Comparison of ENCODE assay signal across 16 cellular contexts in the genomic region with DNA sequence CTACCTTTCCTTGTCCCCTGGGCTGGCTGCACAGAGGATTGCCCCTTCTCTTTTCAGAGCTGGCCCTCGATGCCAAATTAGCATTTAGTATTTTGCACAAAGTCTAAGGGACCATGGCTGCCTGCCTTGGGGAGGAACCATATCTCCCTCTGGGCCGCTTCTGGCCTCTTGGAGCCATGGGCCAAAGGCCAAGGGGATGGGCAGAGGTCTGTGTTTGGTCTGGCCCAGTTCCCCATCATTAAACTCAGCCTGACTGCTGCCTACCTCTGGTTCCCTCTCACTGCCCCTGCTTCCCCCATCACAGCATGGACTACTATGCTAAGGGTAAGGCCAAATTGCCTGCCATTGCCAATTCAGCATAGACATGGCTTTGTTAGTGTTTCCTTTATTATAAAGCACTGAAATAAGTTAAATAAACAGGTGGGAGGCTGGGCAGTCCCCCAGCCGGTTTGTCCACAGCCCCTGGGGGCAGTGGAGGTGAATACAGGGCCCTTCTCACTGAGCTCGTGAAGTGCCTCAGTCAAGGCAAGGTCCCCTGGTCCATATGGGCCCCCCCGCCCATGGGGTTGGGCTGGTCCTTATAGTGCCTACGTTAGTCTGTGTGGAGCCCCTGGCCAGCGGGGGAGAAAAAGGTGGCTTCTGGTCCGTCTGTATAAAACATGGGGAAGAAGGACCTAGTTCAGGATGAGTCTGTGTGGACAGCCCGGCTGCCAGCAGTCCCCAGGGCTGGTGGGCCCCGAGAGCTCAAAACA. TPM values are rescaled to one million over a fixed set of nuclear protein-coding genes. Genes with fewer than 3 reads are reported as not detected.
DNase-seq lines count a peak whose midpoint lies in the region; ATAC-seq, FAIRE-seq and TF ChIP-seq lines count a peak whose summit lies in the region.
"Had no signal": no experiment of that assay in that cellular context is flagged by ENCODE, and none has a peak within 500 bp of the region (broad histone marks: within the 10 kb centered on the region; RNA-seq: fewer than 3 reads in every experiment).

No MANE protein-coding gene starts in this region.

- no TSS peak for BruUV-seq in HepG2 (replicated peaks; lab: Mats Ljungman, UMichigan)

- DNase-seq in activated naive CD4-positive, alpha-beta T cell treated with anti-CD3 and anti-CD28 coated beads, Interleukin-2, amount 50 U/mL, for 72 hours (ENCODE audit: low spot score in 2 of 2), result no peak
- no peak for DNase-seq in activated naive CD4-positive, alpha-beta T cell treated with Interleukin-2 at 50 U/mL for 16 hours
- no peak for DNase-seq in SK-N-SH
- DNase-seq in HepG2 (ENCODE audit: low spot score), result no peak
- no peak for DNase-seq in type B pancreatic cell (ENCODE audit: extremely low spot score, unreplicated experiment)
- no peak for DNase-seq in heart right ventricle
- DNase-seq: ACHN; CD4-positive, CD25-positive, alpha-beta regulatory T cell; IMR-90; NCI-H1436 treated with DMSO at 0.1 percent for 48 hours; NCI-H524 treated with DMSO at 0.1 percent for 48 hours; stimulated activated CD4-positive, alpha-beta T cell treated with anti-CD3 and anti-CD28 coated beads, Interleukin-12 subunit alpha, Interleukin-12 subunit beta, amount 100 ng/mL, for 4 hours; uterus had no signal

- H3K4me3 ChIP-seq in SK-N-SH (ENCODE audit: low read depth in 2 of 2, low read length in 1 of 2) (no peak overlapping the region), HepG2 (replicated peaks in 1 of 3; ENCODE audit: insufficient read depth in 1 of 3, low read depth in 2 of 3, low read length in 3 of 3) (no peak overlapping the region), heart right ventricle (no peak overlapping the region)
- H3K4me3 ChIP-seq: uterus had no signal

- in situ Hi-C loops in HepG2 (cut with HindIII; ENCODE audit: extremely low pct_ligation_motif_present, low pct_unique_long_range_greater_than_20kb), result no loop called here

- H2AFZ ChIP-seq in SK-N-SH (ENCODE audit: low read depth) (no peak overlapping the region), HepG2 (ENCODE audit: low read length) (no peak overlapping the region)

- no peak for FAIRE-seq in HepG2 (lab: Jason Lieb, UNC)

- H3K27me3 ChIP-seq in SK-N-SH (ENCODE audit: insufficient read depth) (no peaks in the 10 kb centered on the region), HepG2 (ENCODE audit: control insufficient read depth in 1 of 2, insufficient read depth in 2 of 2, low read length in 2 of 2) (no peaks in the 10 kb centered on the region), heart right ventricle (no peaks in the 10 kb centered on the region)
- H3K27me3 ChIP-seq: uterus had no signal

- H3K9ac ChIP-seq in SK-N-SH, result no peak overlapping the region
- H3K9ac ChIP-seq in HepG2 (ENCODE audit: insufficient read depth, low read depth, low read length), result no peak overlapping the region

- peak overlapping the region; percentile 75 for H3K4me3 Mint-ChIP-seq in type B pancreatic cell
- H3K4me3 Mint-ChIP-seq: activated T-helper 17 cell treated with anti-CD3 and anti-CD28 coated beads, Interleukin-2, amount 50 U/mL, for 72 hours had no signal

- peak overlapping the region; percentile 65 to 98 for H3K27ac Mint-ChIP-seq in activated naive CD4-positive, alpha-beta T cell treated with anti-CD3 and anti-CD28 coated beads, Interleukin-2, amount 50 U/mL, for 72 hours
- no peak overlapping the region for H3K27ac Mint-ChIP-seq in type B pancreatic cell
- H3K27ac Mint-ChIP-seq: activated T-helper 17 cell treated with anti-CD3 and anti-CD28 coated beads, Interleukin-2, amount 50 U/mL, for 72 hours had no signal

- TF ChIP-seq EP300 in SK-N-SH (IDR thresholded peaks at IDR 0.05; ENCODE audit: borderline replicate concordance in 1 of 2, low read depth in 1 of 2, low read length in 1 of 2), result no peak
- TF ChIP-seq EP300 in HepG2 (IDR thresholded peaks at IDR 0.05; ENCODE audit: low read depth in 2 of 2, low read length in 2 of 2), result no peak
- no peak for TF ChIP-seq EP300 in HepG2 (CRISPR knock-in tag; IDR thresholded peaks at IDR 0.05; ENCODE audit: borderline replicate concordance)

- intact Hi-C loops in HepG2 (cut with micrococcal nuclease; ENCODE audit: unreplicated experiment) (loop anchor here (10.0 kb wide), 1 partner anchor 122 kb away; no protein-coding TSS in a partner anchor), heart right ventricle (cut with DNase I) (loop anchor here in 1 of 10 donors (10.0 kb wide), 1 partner anchor 602 kb away; no protein-coding TSS in a partner anchor)

- no peaks in the 10 kb centered on the region for H3K9me2 ChIP-seq in SK-N-SH

- CTCF ChIA-PET in SK-N-SH (lab: Yijun Ruan, JAX) (interaction anchor here (5.7 kb wide), 1 partner anchor 31 kb away, joined by 28 read pairs; the partner anchor contains the start of gene PPM1G), HepG2 (lab: Yijun Ruan, JAX; ENCODE audit: low intra/inter-chr PET ratio, low total read pairs) (no interaction called here)

- H3K27ac ChIP-seq in SK-N-SH (ENCODE audit: low read depth in 2 of 2, low read length in 1 of 2) (0 out of 4 replicates have a peak overlapping the region, but pooled peaks of 1 of the 2 experiments have one; percentile 39), HepG2 (ENCODE audit: extremely low read length, insufficient read depth, low read length) (no peak overlapping the region), heart right ventricle (no peak overlapping the region)
- H3K27ac ChIP-seq: uterus had no signal

- no peaks in the 10 kb centered on the region for H3K27me3 Mint-ChIP-seq in type B pancreatic cell
- H3K27me3 Mint-ChIP-seq: activated T-helper 17 cell treated with anti-CD3 and anti-CD28 coated beads, Interleukin-2, amount 50 U/mL, for 72 hours; CD4-positive, CD25-positive, alpha-beta regulatory T cell had no signal

- H3K79me2 ChIP-seq in SK-N-SH (ENCODE audit: insufficient read depth) (peaks cover 60% of the 10 kb centered on the region), HepG2 (ENCODE audit: insufficient read depth, low read length) (peaks cover 16% of the 10 kb centered on the region)

- H3K9me3 ChIP-seq in SK-N-SH (no peaks in the 10 kb centered on the region), HepG2 (ENCODE audit: low read length) (no peaks in the 10 kb centered on the region), heart right ventricle (no peaks in the 10 kb centered on the region)
- H3K9me3 ChIP-seq: uterus had no signal

- peaks cover 31 to 33% of the 10 kb centered on the region in 2 donors for H3K36me3 Mint-ChIP-seq in activated naive CD4-positive, alpha-beta T cell treated with anti-CD3 and anti-CD28 coated beads, Interleukin-2, amount 50 U/mL, for 72 hours
- peaks cover 23% of the 10 kb centered on the region for H3K36me3 Mint-ChIP-seq in type B pancreatic cell

- H3K4me2 ChIP-seq in SK-N-SH (no peak overlapping the region), HepG2 (ENCODE audit: low read depth, low read length) (no peak overlapping the region)

- TF ChIP-seq CTCF in SK-N-SH (IDR thresholded peaks at IDR 0.05) (no peak), HepG2 (CRISPR knock-in tag; IDR thresholded peaks at IDR 0.05) (no peak), type B pancreatic cell (conservative IDR thresholded peaks at IDR 0.05) (no peak), heart right ventricle (IDR thresholded peaks at IDR 0.05) (no peak)

- no peaks in the 10 kb centered on the region for H3K9me3 Mint-ChIP-seq in activated naive CD4-positive, alpha-beta T cell treated with anti-CD3 and anti-CD28 coated beads, Interleukin-2, amount 50 U/mL, for 72 hours
- no peaks in the 10 kb centered on the region for H3K9me3 Mint-ChIP-seq in type B pancreatic cell
- H3K9me3 Mint-ChIP-seq: activated T-helper 17 cell treated with anti-CD3 and anti-CD28 coated beads, Interleukin-2, amount 50 U/mL, for 72 hours; CD4-positive, CD25-positive, alpha-beta regulatory T cell had no signal

- POLR2A ChIA-PET in SK-N-SH (lab: Yijun Ruan, JAX), result interaction anchor here (1.2 kb wide), 1 partner anchor 20 kb away, joined by 5 read pairs; the partner anchor contains the start of gene GTF3C2
- POLR2A ChIA-PET in HepG2 (lab: Yijun Ruan, JAX), result interaction anchor here (1.2 to 5.1 kb wide), 4 partner anchors 13 to 119 kb away, joined by 3 to 34 read pairs (median 16); partner anchors contain the start of genes MPV17 and PPM1G

- ATAC-seq in activated naive CD4-positive, alpha-beta T cell treated with anti-CD3 and anti-CD28 coated beads, Interleukin-2, amount 50 U/mL, for 72 hours, result no peak
- ATAC-seq in HepG2 (no peak), HG03025 (IDR thresholded peaks at IDR 0.05; ENCODE audit: low FRiP score, unreplicated experiment) (no peak), HG02588 (IDR thresholded peaks at IDR 0.05; ENCODE audit: unreplicated experiment) (no peak), heart right ventricle (no peak)
- ATAC-seq: activated T-helper 17 cell treated with anti-CD3 and anti-CD28 coated beads, Interleukin-2, amount 50 U/mL, for 72 hours had no signal

- peaks cover 32% of the 10 kb centered on the region for H3K4me1 Mint-ChIP-seq in type B pancreatic cell (ENCODE audit: unreplicated experiment)

- no peak for TF ChIP-seq RAD21 in SK-N-SH (IDR thresholded peaks at IDR 0.05; ENCODE audit: low read length)
- no peak for TF ChIP-seq RAD21 in HepG2 (CRISPR knock-in tag; IDR thresholded peaks at IDR 0.05)

- 82% methylated on average over 10 of the region's 10 CpGs for WGBS in SK-N-SH (ENCODE audit: low lambda C conversion rate)
- 82% methylated on average over 8 of the region's 10 CpGs for WGBS in HepG2 (ENCODE audit: low lambda C conversion rate)
- 65 to 72% methylated on average over 10 of the region's 10 CpGs for WGBS in heart right ventricle, 2 donors

- H3F3A ChIP-seq in SK-N-SH (replicated peaks; ENCODE audit: insufficient read depth), result peaks cover 20% of the 10 kb centered on the region

- H3K4me1 ChIP-seq in SK-N-SH (ENCODE audit: control insufficient read depth in 1 of 2, insufficient read depth in 2 of 2, low read depth in 1 of 2, low read length in 1 of 2), result peaks cover 20 to 59% of the 10 kb centered on the region in 2 experiments; a peak in 3 of 4 replicates
- H3K4me1 ChIP-seq in HepG2 (ENCODE audit: insufficient read depth, low read length), result peaks cover 39% of the 10 kb centered on the region
- H3K4me1 ChIP-seq in heart right ventricle, result peaks cover 5 to 45% (median 25%) of the 10 kb centered on the region in 9 donors

- peaks cover 4% of the 10 kb centered on the region for H4K20me1 ChIP-seq in SK-N-SH (ENCODE audit: insufficient read depth)
- peaks cover 3% of the 10 kb centered on the region for H4K20me1 ChIP-seq in HepG2 (ENCODE audit: insufficient read depth, low read length)

- TF ChIP-seq POLR2A in HepG2 (IDR thresholded peaks at IDR 0.05; ENCODE audit: insufficient read depth in 1 of 2, low read depth in 2 of 2, low read length in 2 of 2), result no peak; a peak in 2 of 4 replicates

- H3K36me3 ChIP-seq in SK-N-SH (replicated peaks in 1 of 2; ENCODE audit: control insufficient read depth in 1 of 2, insufficient read depth in 2 of 2, low read length in 1 of 2), result peaks cover 52 to 82% of the 10 kb centered on the region in 2 experiments
- H3K36me3 ChIP-seq in HepG2 (replicated peaks in 1 of 2; ENCODE audit: control insufficient read depth in 1 of 2, insufficient read depth in 2 of 2, low read length in 2 of 2), result peaks cover 43 to 72% of the 10 kb centered on the region in 2 experiments
- H3K36me3 ChIP-seq in heart right ventricle, result peaks cover 0 to 79% (median 54%) of the 10 kb centered on the region in 9 donors
- H3K36me3 ChIP-seq: uterus had no signal

RNA-seq across cellular contexts. Expression of gene ZNF513, which starts 3.5 kb away (rescaled TPM):
- 10 to 100 TPM; 10.7 to 12.4 TPM for total RNA-seq in activated naive CD4-positive, alpha-beta T cell treated with anti-CD3 and anti-CD28 coated beads, Interleukin-2, amount 50 U/mL, for 72 hours
- polyA plus RNA-seq in SK-N-SH (2012; rRNA removed) (53.8 and 63.7 TPM in 2 replicates), HepG2 (2011; rRNA removed) (6.3 and 10.9 TPM in 2 replicates), heart right ventricle (10 to 100 TPM; 12.6 to 15.4 TPM)
- 24.6 and 31.8 TPM in 2 replicates for polyA plus RNA-seq in SK-N-SH (2012; cell fraction: cytosol; rRNA removed)
- polyA plus RNA-seq in SK-N-SH (2012; cell fraction: nucleus; rRNA removed), result 195 and 213 TPM in 2 replicates
- total RNA-seq in HepG2 (2016; rRNA removed; fragmentation: Illumina TruSeq; extraction: Trizol) (2.4 and 4.9 TPM in 2 replicates), type B pancreatic cell (ENCODE audit: low replicate concordance) (25.3 and 25.9 TPM in 2 replicates), heart right ventricle (10 to 100 TPM in 1 of 10 donors, 1 to 10 TPM in 9; 4.5 to 11.5 (median 6.8) TPM)
- total RNA-seq in HepG2 (2016; cell fraction: cytosol; rRNA removed; fragmentation: Illumina TruSeq; extraction: Trizol; ENCODE audit: low read depth), result 2.0 and 2.5 TPM in 2 replicates
- total RNA-seq in HepG2 (2016; cell fraction: insoluble cytoplasmic fraction; rRNA removed; fragmentation: Illumina TruSeq; extraction: Trizol), result 2.5 and 5.0 TPM in 2 replicates
- total RNA-seq in HepG2 (2016; cell fraction: membrane; rRNA removed; fragmentation: Illumina TruSeq; extraction: Trizol), result 4.0 and 4.3 TPM in 2 replicates
- 5.5 and 6.1 TPM in 2 replicates for total RNA-seq in HepG2 (2016; cell fraction: nucleus; rRNA removed; fragmentation: Illumina TruSeq; extraction: Trizol)
- polyA plus RNA-seq in HepG2 (2011; cell fraction: cytosol; rRNA removed), result 5.5 and 8.5 TPM in 2 replicates
- polyA plus RNA-seq in HepG2 (2011; cell fraction: nucleus; rRNA removed), result 44.0 and 47.8 TPM in 2 replicates
- 3.9 and 6.3 TPM in 2 replicates for polyA plus RNA-seq in HepG2 (2012)
- 2.7 and 2.9 TPM in 2 replicates for polyA plus RNA-seq in HepG2 (2016; cell fraction: cytosol; fragmentation: Illumina TruSeq; extraction: Trizol; ENCODE audit: low read depth)
- 3.5 and 4.5 TPM in 2 replicates for polyA plus RNA-seq in HepG2 (2016; cell fraction: insoluble cytoplasmic fraction; fragmentation: Illumina TruSeq; extraction: Trizol; ENCODE audit: low read depth)
- 4.8 TPM in 2 replicates for polyA plus RNA-seq in HepG2 (2016; cell fraction: membrane; fragmentation: Illumina TruSeq; extraction: Trizol; ENCODE audit: low read depth)
- 20.6 TPM in 2 replicates for polyA plus RNA-seq in HepG2 (2016; cell fraction: nucleus; fragmentation: Illumina TruSeq; extraction: Trizol; ENCODE audit: insufficient read depth, low read depth)
- polyA minus RNA-seq in HepG2 (2011; rRNA and poly(A)+ RNA removed; ENCODE audit: low replicate concordance), result 4.6 and 10.2 TPM in 2 replicates
- polyA minus RNA-seq in HepG2 (2011; cell fraction: cytosol; rRNA and poly(A)+ RNA removed), result 1.6 and 3.3 TPM in 2 replicates
- 4.9 and 5.1 TPM in 2 replicates for polyA minus RNA-seq in HepG2 (2011; cell fraction: nucleus; rRNA and poly(A)+ RNA removed)

RNA-seq across cellular contexts. Expression of gene SNX17, which starts 6.6 kb away (rescaled TPM):
- total RNA-seq in activated naive CD4-positive, alpha-beta T cell treated with anti-CD3 and anti-CD28 coated beads, Interleukin-2, amount 50 U/mL, for 72 hours, result 10 to 100 TPM; 56.4 to 82.1 TPM
- polyA plus RNA-seq in SK-N-SH (2012; rRNA removed), result 128 and 145 TPM in 2 replicates
- polyA plus RNA-seq in SK-N-SH (2012; cell fraction: cytosol; rRNA removed), result 103 and 135 TPM in 2 replicates
- polyA plus RNA-seq in SK-N-SH (2012; cell fraction: nucleus; rRNA removed), result 150 and 153 TPM in 2 replicates
- 94.9 and 109 TPM in 2 replicates for total RNA-seq in HepG2 (2016; rRNA removed; fragmentation: Illumina TruSeq; extraction: Trizol)
- 42.7 and 45.6 TPM in 2 replicates for total RNA-seq in HepG2 (2016; cell fraction: cytosol; rRNA removed; fragmentation: Illumina TruSeq; extraction: Trizol; ENCODE audit: low read depth)
- total RNA-seq in HepG2 (2016; cell fraction: insoluble cytoplasmic fraction; rRNA removed; fragmentation: Illumina TruSeq; extraction: Trizol), result 98.2 and 110 TPM in 2 replicates
- total RNA-seq in HepG2 (2016; cell fraction: membrane; rRNA removed; fragmentation: Illumina TruSeq; extraction: Trizol), result 56.0 and 66.0 TPM in 2 replicates
- 70.1 and 82.3 TPM in 2 replicates for total RNA-seq in HepG2 (2016; cell fraction: nucleus; rRNA removed; fragmentation: Illumina TruSeq; extraction: Trizol)
- 75.0 and 88.4 TPM in 2 replicates for polyA plus RNA-seq in HepG2 (2011; rRNA removed)
- polyA plus RNA-seq in HepG2 (2011; cell fraction: cytosol; rRNA removed), result 86.7 and 102 TPM in 2 replicates
- 125 TPM in 2 replicates for polyA plus RNA-seq in HepG2 (2011; cell fraction: nucleus; rRNA removed)
- polyA plus RNA-seq in HepG2 (2012), result 71.1 and 79.5 TPM in 2 replicates
- 19.3 and 23.5 TPM in 2 replicates for polyA plus RNA-seq in HepG2 (2016; cell fraction: cytosol; fragmentation: Illumina TruSeq; extraction: Trizol; ENCODE audit: low read depth)
- 82.7 and 86.8 TPM in 2 replicates for polyA plus RNA-seq in HepG2 (2016; cell fraction: insoluble cytoplasmic fraction; fragmentation: Illumina TruSeq; extraction: Trizol; ENCODE audit: low read depth)
- polyA plus RNA-seq in HepG2 (2016; cell fraction: membrane; fragmentation: Illumina TruSeq; extraction: Trizol; ENCODE audit: low read depth), result 39.6 and 42.3 TPM in 2 replicates
- polyA plus RNA-seq in HepG2 (2016; cell fraction: nucleus; fragmentation: Illumina TruSeq; extraction: Trizol; ENCODE audit: insufficient read depth, low read depth), result 97.5 and 97.9 TPM in 2 replicates
- polyA minus RNA-seq in HepG2 (2011; rRNA and poly(A)+ RNA removed; ENCODE audit: low replicate concordance), result 92.8 and 112 TPM in 2 replicates
- polyA minus RNA-seq in HepG2 (2011; cell fraction: cytosol; rRNA and poly(A)+ RNA removed), result 58.3 and 61.2 TPM in 2 replicates
- polyA minus RNA-seq in HepG2 (2011; cell fraction: nucleus; rRNA and poly(A)+ RNA removed), result 97.5 and 98.0 TPM in 2 replicates
- total RNA-seq in type B pancreatic cell (ENCODE audit: low replicate concordance), result 74.7 and 94.3 TPM in 2 replicates
- total RNA-seq in heart right ventricle, result 10 to 100 TPM; 54.5 to 82.5 (median 68.8) TPM
- 10 to 100 TPM; 32.4 to 79.8 TPM for polyA plus RNA-seq in heart right ventricle

RNA-seq across cellular contexts. Expression of gene EIF2B4, which starts 6.9 kb away (rescaled TPM):
- 10 to 100 TPM; 34.2 to 51.1 TPM for total RNA-seq in activated naive CD4-positive, alpha-beta T cell treated with anti-CD3 and anti-CD28 coated beads, Interleukin-2, amount 50 U/mL, for 72 hours
- polyA plus RNA-seq in SK-N-SH (2012; rRNA removed) (51.7 and 56.0 TPM in 2 replicates), HepG2 (2011; rRNA removed) (96.4 and 99.2 TPM in 2 replicates), heart right ventricle (10 to 100 TPM; 60.4 to 70.7 TPM)
- 29.4 and 37.1 TPM in 2 replicates for polyA plus RNA-seq in SK-N-SH (2012; cell fraction: cytosol; rRNA removed)
- polyA plus RNA-seq in SK-N-SH (2012; cell fraction: nucleus; rRNA removed), result 160 and 163 TPM in 2 replicates
- total RNA-seq in HepG2 (2016; rRNA removed; fragmentation: Illumina TruSeq; extraction: Trizol) (91.5 and 105 TPM in 2 replicates), type B pancreatic cell (ENCODE audit: low replicate concordance) (43.9 and 56.0 TPM in 2 replicates), heart right ventricle (10 to 100 TPM; 26.4 to 47.9 (median 34.7) TPM)
- 13.9 and 14.5 TPM in 2 replicates for total RNA-seq in HepG2 (2016; cell fraction: cytosol; rRNA removed; fragmentation: Illumina TruSeq; extraction: Trizol; ENCODE audit: low read depth)
- total RNA-seq in HepG2 (2016; cell fraction: insoluble cytoplasmic fraction; rRNA removed; fragmentation: Illumina TruSeq; extraction: Trizol), result 88.4 and 107 TPM in 2 replicates
- 25.8 and 26.5 TPM in 2 replicates for total RNA-seq in HepG2 (2016; cell fraction: membrane; rRNA removed; fragmentation: Illumina TruSeq; extraction: Trizol)
- 66.4 and 73.1 TPM in 2 replicates for total RNA-seq in HepG2 (2016; cell fraction: nucleus; rRNA removed; fragmentation: Illumina TruSeq; extraction: Trizol)
- polyA plus RNA-seq in HepG2 (2011; cell fraction: cytosol; rRNA removed), result 82.0 and 84.4 TPM in 2 replicates
- 199 and 211 TPM in 2 replicates for polyA plus RNA-seq in HepG2 (2011; cell fraction: nucleus; rRNA removed)
- 96.2 and 105 TPM in 2 replicates for polyA plus RNA-seq in HepG2 (2012)
- 13.6 and 15.3 TPM in 2 replicates for polyA plus RNA-seq in HepG2 (2016; cell fraction: cytosol; fragmentation: Illumina TruSeq; extraction: Trizol; ENCODE audit: low read depth)
- 102 and 106 TPM in 2 replicates for polyA plus RNA-seq in HepG2 (2016; cell fraction: insoluble cytoplasmic fraction; fragmentation: Illumina TruSeq; extraction: Trizol; ENCODE audit: low read depth)
- 19.0 and 22.6 TPM in 2 replicates for polyA plus RNA-seq in HepG2 (2016; cell fraction: membrane; fragmentation: Illumina TruSeq; extraction: Trizol; ENCODE audit: low read depth)
- 162 and 164 TPM in 2 replicates for polyA plus RNA-seq in HepG2 (2016; cell fraction: nucleus; fragmentation: Illumina TruSeq; extraction: Trizol; ENCODE audit: insufficient read depth, low read depth)
- polyA minus RNA-seq in HepG2 (2011; rRNA and poly(A)+ RNA removed; ENCODE audit: low replicate concordance), result 71.1 and 120 TPM in 2 replicates
- 27.4 and 35.3 TPM in 2 replicates for polyA minus RNA-seq in HepG2 (2011; cell fraction: cytosol; rRNA and poly(A)+ RNA removed)
- 60.0 and 61.9 TPM in 2 replicates for polyA minus RNA-seq in HepG2 (2011; cell fraction: nucleus; rRNA and poly(A)+ RNA removed)

RNA-seq across cellular contexts. Expression of gene GTF3C2, which starts 20.5 kb away (rescaled TPM):
- 10 to 100 TPM; 62.1 to 76.0 TPM for total RNA-seq in activated naive CD4-positive, alpha-beta T cell treated with anti-CD3 and anti-CD28 coated beads, Interleukin-2, amount 50 U/mL, for 72 hours
- polyA plus RNA-seq in SK-N-SH (2012; rRNA removed) (65.8 and 76.0 TPM in 2 replicates), HepG2 (2011; rRNA removed) (110 and 130 TPM in 2 replicates), heart right ventricle (10 to 100 TPM; 17.6 to 29.8 TPM)
- polyA plus RNA-seq in SK-N-SH (2012; cell fraction: cytosol; rRNA removed), result 44.7 and 53.9 TPM in 2 replicates
- polyA plus RNA-seq in SK-N-SH (2012; cell fraction: nucleus; rRNA removed), result 131 and 185 TPM in 2 replicates
- total RNA-seq in HepG2 (2016; rRNA removed; fragmentation: Illumina TruSeq; extraction: Trizol) (77.5 and 80.0 TPM in 2 replicates), type B pancreatic cell (ENCODE audit: low replicate concordance) (74.2 and 76.5 TPM in 2 replicates), heart right ventricle (10 to 100 TPM; 21.8 to 30.3 (median 23.6) TPM)
- 43.5 and 52.1 TPM in 2 replicates for total RNA-seq in HepG2 (2016; cell fraction: cytosol; rRNA removed; fragmentation: Illumina TruSeq; extraction: Trizol; ENCODE audit: low read depth)
- 72.3 and 78.2 TPM in 2 replicates for total RNA-seq in HepG2 (2016; cell fraction: insoluble cytoplasmic fraction; rRNA removed; fragmentation: Illumina TruSeq; extraction: Trizol)
- total RNA-seq in HepG2 (2016; cell fraction: membrane; rRNA removed; fragmentation: Illumina TruSeq; extraction: Trizol), result 72.9 and 75.0 TPM in 2 replicates
- 66.4 and 68.7 TPM in 2 replicates for total RNA-seq in HepG2 (2016; cell fraction: nucleus; rRNA removed; fragmentation: Illumina TruSeq; extraction: Trizol)
- 66.6 and 78.1 TPM in 2 replicates for polyA plus RNA-seq in HepG2 (2011; cell fraction: cytosol; rRNA removed)
- polyA plus RNA-seq in HepG2 (2011; cell fraction: nucleus; rRNA removed), result 240 and 284 TPM in 2 replicates
- polyA plus RNA-seq in HepG2 (2012), result 68.1 and 83.8 TPM in 2 replicates
- 23.7 and 28.2 TPM in 2 replicates for polyA plus RNA-seq in HepG2 (2016; cell fraction: cytosol; fragmentation: Illumina TruSeq; extraction: Trizol; ENCODE audit: low read depth)
- 86.5 and 95.8 TPM in 2 replicates for polyA plus RNA-seq in HepG2 (2016; cell fraction: insoluble cytoplasmic fraction; fragmentation: Illumina TruSeq; extraction: Trizol; ENCODE audit: low read depth)
- 59.8 and 70.6 TPM in 2 replicates for polyA plus RNA-seq in HepG2 (2016; cell fraction: membrane; fragmentation: Illumina TruSeq; extraction: Trizol; ENCODE audit: low read depth)
- polyA plus RNA-seq in HepG2 (2016; cell fraction: nucleus; fragmentation: Illumina TruSeq; extraction: Trizol; ENCODE audit: insufficient read depth, low read depth), result 135 and 154 TPM in 2 replicates
- polyA minus RNA-seq in HepG2 (2011; rRNA and poly(A)+ RNA removed; ENCODE audit: low replicate concordance), result 139 and 140 TPM in 2 replicates
- polyA minus RNA-seq in HepG2 (2011; cell fraction: cytosol; rRNA and poly(A)+ RNA removed), result 38.4 and 43.3 TPM in 2 replicates
- 99.5 and 107 TPM in 2 replicates for polyA minus RNA-seq in HepG2 (2011; cell fraction: nucleus; rRNA and poly(A)+ RNA removed)

RNA-seq across cellular contexts. Expression of gene PPM1G, which starts 32.3 kb away (rescaled TPM):
- 100 to 1,000 TPM; 122 to 127 TPM for total RNA-seq in activated naive CD4-positive, alpha-beta T cell treated with anti-CD3 and anti-CD28 coated beads, Interleukin-2, amount 50 U/mL, for 72 hours
- polyA plus RNA-seq in SK-N-SH (2012; rRNA removed) (99.7 and 113 TPM in 2 replicates), HepG2 (2011; rRNA removed) (52.3 and 58.2 TPM in 2 replicates), heart right ventricle (10 to 100 TPM; 34.7 to 72.6 TPM)
- polyA plus RNA-seq in SK-N-SH (2012; cell fraction: cytosol; rRNA removed), result 118 and 123 TPM in 2 replicates
- polyA plus RNA-seq in SK-N-SH (2012; cell fraction: nucleus; rRNA removed), result 90.9 and 97.1 TPM in 2 replicates
- total RNA-seq in HepG2 (2016; rRNA removed; fragmentation: Illumina TruSeq; extraction: Trizol) (211 and 213 TPM in 2 replicates), type B pancreatic cell (ENCODE audit: low replicate concordance) (80.4 and 95.3 TPM in 2 replicates), heart right ventricle (10 to 100 TPM; 28.4 to 46.1 (median 33.0) TPM)
- 66.7 and 72.8 TPM in 2 replicates for total RNA-seq in HepG2 (2016; cell fraction: cytosol; rRNA removed; fragmentation: Illumina TruSeq; extraction: Trizol; ENCODE audit: low read depth)
- 187 and 217 TPM in 2 replicates for total RNA-seq in HepG2 (2016; cell fraction: insoluble cytoplasmic fraction; rRNA removed; fragmentation: Illumina TruSeq; extraction: Trizol)
- 144 and 151 TPM in 2 replicates for total RNA-seq in HepG2 (2016; cell fraction: membrane; rRNA removed; fragmentation: Illumina TruSeq; extraction: Trizol)
- total RNA-seq in HepG2 (2016; cell fraction: nucleus; rRNA removed; fragmentation: Illumina TruSeq; extraction: Trizol), result 93.4 and 100 TPM in 2 replicates
- polyA plus RNA-seq in HepG2 (2011; cell fraction: cytosol; rRNA removed), result 57.6 and 58.9 TPM in 2 replicates
- polyA plus RNA-seq in HepG2 (2011; cell fraction: nucleus; rRNA removed), result 33.5 and 36.2 TPM in 2 replicates
- polyA plus RNA-seq in HepG2 (2012), result 122 and 125 TPM in 2 replicates
- polyA plus RNA-seq in HepG2 (2016; cell fraction: cytosol; fragmentation: Illumina TruSeq; extraction: Trizol; ENCODE audit: low read depth), result 80.0 and 81.2 TPM in 2 replicates
- 206 and 226 TPM in 2 replicates for polyA plus RNA-seq in HepG2 (2016; cell fraction: insoluble cytoplasmic fraction; fragmentation: Illumina TruSeq; extraction: Trizol; ENCODE audit: low read depth)
- polyA plus RNA-seq in HepG2 (2016; cell fraction: membrane; fragmentation: Illumina TruSeq; extraction: Trizol; ENCODE audit: low read depth), result 120 and 128 TPM in 2 replicates
- 164 and 171 TPM in 2 replicates for polyA plus RNA-seq in HepG2 (2016; cell fraction: nucleus; fragmentation: Illumina TruSeq; extraction: Trizol; ENCODE audit: insufficient read depth, low read depth)
- 89.1 and 115 TPM in 2 replicates for polyA minus RNA-seq in HepG2 (2011; rRNA and poly(A)+ RNA removed; ENCODE audit: low replicate concordance)
- 65.1 and 65.4 TPM in 2 replicates for polyA minus RNA-seq in HepG2 (2011; cell fraction: cytosol; rRNA and poly(A)+ RNA removed)
- polyA minus RNA-seq in HepG2 (2011; cell fraction: nucleus; rRNA and poly(A)+ RNA removed), result 18.2 and 25.2 TPM in 2 replicates
